In the genomic region with DNA sequence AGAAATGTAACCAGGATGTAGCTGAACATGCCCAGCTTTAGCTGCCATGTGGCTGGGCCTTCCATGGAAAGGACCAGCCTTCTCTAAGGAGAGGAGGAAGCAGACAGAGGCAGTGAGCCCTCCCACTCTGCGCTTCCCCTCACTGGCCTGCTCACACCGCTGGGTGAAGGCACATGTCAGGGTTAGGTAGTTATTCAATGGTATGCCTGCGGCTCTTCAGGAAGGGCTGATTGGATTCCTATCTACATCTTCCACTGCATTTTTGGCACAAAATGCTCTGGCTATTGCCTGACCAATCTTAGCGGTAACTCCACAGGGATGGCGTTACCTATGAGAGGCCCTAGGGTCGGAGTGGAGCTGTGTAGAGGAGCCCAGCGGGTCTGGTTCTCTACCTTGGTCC, we compare ENCODE assay signal across 19 cellular contexts. TPM values are rescaled to one million over a fixed set of nuclear protein-coding genes. Genes with fewer than 3 reads are reported as not detected.
DNase-seq lines count a peak whose midpoint lies in the region; ATAC-seq and TF ChIP-seq lines count a peak whose summit lies in the region.
"Had no signal": no experiment of that assay in that cellular context is flagged by ENCODE, and none has a peak within 500 bp of the region (broad histone marks: within the 10 kb centered on the region; RNA-seq: fewer than 3 reads in every experiment).

No MANE protein-coding gene starts in this region.

- H3K9me3 ChIP-seq in left ventricle myocardium inferior (replicated peaks), result no peaks in the 10 kb centered on the region
- H3K9me3 ChIP-seq in trophoblast cell (ENCODE audit: insufficient read depth, low read depth, low read length), result no peaks in the 10 kb centered on the region
- H3K9me3 ChIP-seq in aorta (ENCODE audit: control insufficient read depth, low read length), result no peaks in the 10 kb centered on the region
- H3K9me3 ChIP-seq: prostate gland had no signal

- no peak for ATAC-seq in Right ventricle myocardium superior (ENCODE audit: poor library complexity)
- no peak for ATAC-seq in aorta (ENCODE audit: low FRiP score)
- ATAC-seq in HG03469 (IDR thresholded peaks at IDR 0.05; ENCODE audit: unreplicated experiment), result no peak
- ATAC-seq: left colon had no signal

- H3K9me3 Mint-ChIP-seq in activated CD4-positive, alpha-beta memory T cell treated with anti-CD3 and anti-CD28 coated beads for 36 hours, result no peaks in the 10 kb centered on the region
- H3K9me3 Mint-ChIP-seq: CD4-positive, alpha-beta memory T cell had no signal

- no peak overlapping the region for H2AFZ ChIP-seq in trophoblast cell (ENCODE audit: insufficient read depth, low read length, poor library complexity)

- H4K8ac ChIP-seq in trophoblast cell (ENCODE audit: low read depth, low read length), result no peak overlapping the region

- POLR2A ChIA-PET in HEK293T (lab: Yijun Ruan, JAX), result interaction anchor here (0.5 to 3.7 kb wide), 7 partner anchors 11 to 304 kb away, joined by 3 to 19 read pairs (median 3); partner anchors contain the start of genes IMP3, SNUPN and SNX33
- POLR2A ChIA-PET in activated CD4-positive, alpha-beta memory T cell treated with anti-CD3 and anti-CD28 coated beads for 36 hours (lab: Charles Lee), result no interaction called here

- H3K79me2 ChIP-seq in trophoblast cell (ENCODE audit: control insufficient read depth, insufficient read depth, low read length, poor library complexity), result peaks cover 2% of the 10 kb centered on the region

- DNase-seq in left ventricle myocardium inferior (no peak), Right ventricle myocardium superior (no peak), trophoblast cell (no peak), aorta (no peak), HEK293T (ENCODE audit: extremely low spot score) (no peak)
- DNase-seq in activated CD4-positive, alpha-beta memory T cell treated with anti-CD3 and anti-CD28 coated beads for 36 hours, result no peak
- DNase-seq: ACHN; activated gamma-delta T cell; anterior cingulate cortex; CD4-positive, alpha-beta memory T cell; left colon; NCI-H1694; NCI-H510A treated with DMSO at 0.1 percent for 48 hours; OCI-M1; SW 1271 had no signal

- H3K9ac ChIP-seq in trophoblast cell (ENCODE audit: low read length), result no peak overlapping the region

- no peak for TF ChIP-seq CTCF in left ventricle myocardium inferior (IDR thresholded peaks at IDR 0.05; ENCODE audit: borderline replicate concordance)

- peak overlapping the region; percentile 60 for H2BK5ac ChIP-seq in trophoblast cell (ENCODE audit: low read depth, low read length, poor library complexity)

- H3K4me1 Mint-ChIP-seq in activated CD4-positive, alpha-beta memory T cell treated with anti-CD3 and anti-CD28 coated beads for 36 hours (ENCODE audit: low read depth), result no peaks in the 10 kb centered on the region
- H3K4me1 Mint-ChIP-seq: CD4-positive, alpha-beta memory T cell had no signal

- CTCF ChIA-PET in HEK293T (lab: Yijun Ruan, JAX), result interaction anchor here (1.3 to 1.9 kb wide), 3 partner anchors 24 to 304 kb away, joined by 5 to 10 read pairs (median 5); partner anchors contain the start of genes MAN2C1 and SNX33
- CTCF ChIA-PET in activated CD4-positive, alpha-beta memory T cell treated with anti-CD3 and anti-CD28 coated beads for 36 hours (lab: Charles Lee), result interaction anchor here (0.6 kb wide), 2 partner anchors 284 to 356 kb away, joined by 3 to 4 read pairs; no protein-coding TSS in a partner anchor

- H4K12ac ChIP-seq in trophoblast cell (ENCODE audit: low read depth, low read length), result no peak overlapping the region

- no peak overlapping the region for H3K23ac ChIP-seq in trophoblast cell (ENCODE audit: low read length)

- no peak overlapping the region for H2AK5ac ChIP-seq in trophoblast cell (ENCODE audit: low read length)

- peaks cover 10% of the 10 kb centered on the region for H3K79me1 ChIP-seq in trophoblast cell (ENCODE audit: low read length)

- intact Hi-C loops in left ventricle myocardium inferior (cut with micrococcal nuclease), result no loop called here
- intact Hi-C loops in Right ventricle myocardium superior (cut with DNase I), result no loop called here
- intact Hi-C loops in aorta (cut with DNase I), result loop anchor here in 1 of 2 donors (5.0 kb wide), 1 partner anchor 34 kb away; no protein-coding TSS in a partner anchor
- intact Hi-C loops in activated CD4-positive, alpha-beta memory T cell treated with anti-CD3 and anti-CD28 coated beads for 36 hours (cut with micrococcal nuclease), result no loop called here

- H3K14ac ChIP-seq in trophoblast cell (ENCODE audit: low read length), result no peak overlapping the region

- no CpG with 5 or more reads among the region's 7 CpGs for WGBS in trophoblast cell (ENCODE audit: extremely low coverage, insufficient coverage, insufficient read length)
- WGBS in aorta, 2 donors, result 45 to 57% methylated on average over 7 of the region's 7 CpGs

- peaks cover 82% of the 10 kb centered on the region for H3K4me1 ChIP-seq in left ventricle myocardium inferior
- H3K4me1 ChIP-seq in trophoblast cell (ENCODE audit: control insufficient read depth in 1 of 2, insufficient read depth in 2 of 2, low read length in 2 of 2), result peaks cover 26 to 37% of the 10 kb centered on the region in 2 experiments
- H3K4me1 ChIP-seq in aorta (ENCODE audit: control insufficient read depth in 1 of 2, insufficient read depth in 2 of 2, low read length in 2 of 2), result peaks cover 0 to 6% of the 10 kb centered on the region in 2 donors

- H3K18ac ChIP-seq in trophoblast cell (ENCODE audit: low read length), result no peak overlapping the region

- H3K27me3 ChIP-seq in left ventricle myocardium inferior (ENCODE audit: low read depth) (no peaks in the 10 kb centered on the region), trophoblast cell (ENCODE audit: insufficient read depth, low read length) (no peaks in the 10 kb centered on the region), aorta (ENCODE audit: control insufficient read depth in 1 of 2, insufficient read depth in 2 of 2, low read length in 1 of 2) (no peaks in the 10 kb centered on the region)

- H3K4ac ChIP-seq in trophoblast cell (ENCODE audit: low read depth, low read length), result no peak overlapping the region

- H3K4me3 ChIP-seq in left ventricle myocardium inferior (no peak overlapping the region), trophoblast cell (ENCODE audit: low read depth, low read length) (no peak overlapping the region), aorta (ENCODE audit: low read length in 2 of 2) (no peak overlapping the region)
- H3K4me3 ChIP-seq: prostate gland had no signal

- H3K36me3 ChIP-seq in left ventricle myocardium inferior (peaks cover 3% of the 10 kb centered on the region), trophoblast cell (ENCODE audit: control insufficient read depth in 1 of 2, insufficient read depth in 2 of 2, low read length in 2 of 2) (no peaks in the 10 kb centered on the region), aorta (ENCODE audit: control insufficient read depth in 1 of 2, insufficient read depth in 2 of 2, low read length in 1 of 2) (no peaks in the 10 kb centered on the region)
- H3K36me3 ChIP-seq: prostate gland had no signal

- no peaks in the 10 kb centered on the region for H3K27me3 Mint-ChIP-seq in activated CD4-positive, alpha-beta memory T cell treated with anti-CD3 and anti-CD28 coated beads for 36 hours
- H3K27me3 Mint-ChIP-seq: CD4-positive, alpha-beta memory T cell had no signal

- H3K27ac ChIP-seq in left ventricle myocardium inferior (replicated peaks) (peak overlapping the region; percentile 81), cingulate gyrus (ENCODE audit: low read depth, low read length) (peak overlapping the region; percentile 54), trophoblast cell (ENCODE audit: low read depth, low read length) (no peak overlapping the region), aorta (ENCODE audit: low read depth in 1 of 2, low read length in 2 of 2) (peak overlapping the region; percentile 10 to 96)
- H3K27ac ChIP-seq: VCaP had no signal

- H2BK120ac ChIP-seq in trophoblast cell (ENCODE audit: insufficient read depth, low read length, poor library complexity), result no peak overlapping the region

- H3K4me3 Mint-ChIP-seq in activated CD4-positive, alpha-beta memory T cell treated with anti-CD3 and anti-CD28 coated beads for 36 hours, result no peak overlapping the region
- H3K4me3 Mint-ChIP-seq: CD4-positive, alpha-beta memory T cell had no signal

- peak overlapping the region; percentile 64 for H4K91ac ChIP-seq in trophoblast cell (ENCODE audit: low read depth, low read length)

- no peak overlapping the region for H3K4me2 ChIP-seq in trophoblast cell (ENCODE audit: low read length)

- H3K36me3 Mint-ChIP-seq in activated CD4-positive, alpha-beta memory T cell treated with anti-CD3 and anti-CD28 coated beads for 36 hours, result no peaks in the 10 kb centered on the region
- H3K36me3 Mint-ChIP-seq: CD4-positive, alpha-beta memory T cell had no signal

- H2BK12ac ChIP-seq in trophoblast cell (ENCODE audit: low read length), result peak overlapping the region; percentile 25

- no peak overlapping the region for H3K27ac Mint-ChIP-seq in activated CD4-positive, alpha-beta memory T cell treated with anti-CD3 and anti-CD28 coated beads for 36 hours
- H3K27ac Mint-ChIP-seq: CD4-positive, alpha-beta memory T cell had no signal

TF ChIP-seq in HEK293T, 16 proteins besides CTCF, POLR2A, EP300 and RAD21 (continues in another document):
- no peak for TF ChIP-seq ARNT (IDR thresholded peaks at IDR 0.05)

RNA-seq across cellular contexts. Expression of gene SNX33, which starts 24.0 kb away (rescaled TPM):
- total RNA-seq in left ventricle myocardium inferior (11.4 TPM), Right ventricle myocardium superior (12.4 TPM), aorta (10 to 100 TPM; 30.9 to 59.5 TPM)
- 11.9 and 12.6 TPM in 2 replicates for polyA plus RNA-seq in trophoblast cell (2013)
- 10 to 100 TPM in 1 of 2 donors, 1 to 10 TPM in 1; 6.3 to 26.7 TPM for polyA plus RNA-seq in aorta
- total RNA-seq in activated CD4-positive, alpha-beta memory T cell treated with anti-CD3 and anti-CD28 coated beads for 36 hours, result 1 to 10 TPM; 3.0 to 3.2 TPM

RNA-seq across cellular contexts. Expression of gene IMP3, which starts 31.7 kb away (rescaled TPM):
- 49.1 TPM for total RNA-seq in left ventricle myocardium inferior
- total RNA-seq in Right ventricle myocardium superior, result 41.7 TPM
- polyA plus RNA-seq in trophoblast cell (2013), result 41.5 and 44.6 TPM in 2 replicates
- total RNA-seq in aorta, result 10 to 100 TPM; 35.2 to 46.1 TPM
- 10 to 100 TPM; 38.7 to 47.0 TPM for polyA plus RNA-seq in aorta
- total RNA-seq in activated CD4-positive, alpha-beta memory T cell treated with anti-CD3 and anti-CD28 coated beads for 36 hours, result 10 to 100 TPM; 71.7 to 72.4 TPM

RNA-seq across cellular contexts. Expression of gene CSPG4, which starts 41.0 kb away (rescaled TPM):
- 9.1 TPM for total RNA-seq in left ventricle myocardium inferior
- total RNA-seq in Right ventricle myocardium superior, result 5.2 TPM
- 1.1 and 1.3 TPM in 2 replicates for polyA plus RNA-seq in trophoblast cell (2013)
- total RNA-seq in aorta, result 100 to 1,000 TPM in 1 of 2 donors, 10 to 100 TPM in 1; 86.8 to 160 TPM
- 10 to 100 TPM; 10.6 to 45.1 TPM for polyA plus RNA-seq in aorta
- total RNA-seq in activated CD4-positive, alpha-beta memory T cell treated with anti-CD3 and anti-CD28 coated beads for 36 hours, result not detected
- total RNA-seq: CD4-positive, alpha-beta memory T cell had no signal
- polyA plus RNA-seq: CD4-positive, alpha-beta memory T cell had no signal

RNA-seq across cellular contexts. Expression of gene SNUPN, which starts 46.2 kb away (rescaled TPM):
- total RNA-seq in left ventricle myocardium inferior (19.5 TPM), Right ventricle myocardium superior (16.9 TPM), aorta (10 to 100 TPM; 16.3 to 20.9 TPM)
- 10.5 and 10.6 TPM in 2 replicates for polyA plus RNA-seq in trophoblast cell (2013)
- polyA plus RNA-seq in aorta, result 10 to 100 TPM; 17.9 to 18.7 TPM
- 10 to 100 TPM; 33.4 to 34.2 TPM for total RNA-seq in activated CD4-positive, alpha-beta memory T cell treated with anti-CD3 and anti-CD28 coated beads for 36 hours
